Comparison of ENCODE assay signal across 14 cellular contexts in the genomic region with DNA sequence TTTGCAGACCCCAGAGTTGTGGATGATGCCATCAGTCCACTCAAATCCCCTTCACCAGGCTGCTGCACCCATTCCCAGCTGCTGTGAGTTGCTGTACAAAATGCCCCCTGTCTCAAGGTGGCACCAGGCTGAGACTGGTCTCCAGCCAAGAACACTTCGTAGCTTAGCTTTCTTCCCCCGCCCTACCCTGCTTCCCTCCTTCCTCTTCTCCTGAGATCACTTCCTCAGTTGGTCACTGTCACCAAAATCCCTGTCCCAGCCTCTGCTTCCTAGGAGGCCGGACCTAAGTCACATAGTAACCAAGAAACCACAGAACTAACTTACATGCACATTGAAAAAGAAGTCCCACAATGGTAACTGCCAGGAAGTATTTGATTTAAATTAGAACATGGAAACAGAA. TPM values are rescaled to one million over a fixed set of nuclear protein-coding genes. Genes with fewer than 3 reads are reported as not detected.
A peak's percentile ranks its signal among the peaks of the same experiment; 100 is the strongest.
DNase-seq lines count a peak whose midpoint lies in the region; ATAC-seq and TF ChIP-seq lines count a peak whose summit lies in the region.
"Had no signal": no experiment of that assay in that cellular context is flagged by ENCODE, and none has a peak within 500 bp of the region (broad histone marks: within the 10 kb centered on the region; RNA-seq: fewer than 3 reads in every experiment).

No MANE protein-coding gene starts in this region.

- H3K36me3 ChIP-seq in right atrium auricular region = no peaks in the 10 kb centered on the region
- H3K36me3 ChIP-seq: vagina had no signal

- ATAC-seq in Right ventricle myocardium superior (ENCODE audit: poor library complexity) = peak; percentile 69
- peak; percentile 52 for ATAC-seq in left lobe of liver

- no peak overlapping the region for H3K27ac ChIP-seq in right atrium auricular region
- H3K27ac ChIP-seq: epithelial cell of prostate, vagina had no signal

- DNase-seq in Right ventricle myocardium superior (peak; percentile 46), right atrium auricular region (ENCODE audit: low spot score) (no peak), SKM-1 treated with dmso at 0.1 percent for 144 hours (lab: John Stamatoyannopoulos, UW; ENCODE audit: unreplicated experiment) (peak; percentile 80), left lobe of liver (ENCODE audit: low spot score) (no peak), inferior parietal cortex (ENCODE audit: extremely low spot score) (no peak), A172 (ENCODE audit: low spot score) (no peak), middle frontal gyrus (ENCODE audit: extremely low spot score, low spot score) (no peak), NCI-H82 treated with DMSO at 0.1 percent for 48 hours (lab: John Stamatoyannopoulos, UW; ENCODE audit: unreplicated experiment) (no peak)
- DNase-seq: activated CD4-positive, alpha-beta T cell treated with anti-CD3 and anti-CD28 coated beads, Interleukin-2, amount 50 U/mL, for 48 hours; caudate nucleus; NCI-H1694 treated with DMSO at 0.1 percent for 48 hours; NCI-H526 treated with DMSO at 0.1 percent for 48 hours had no signal

- no peak overlapping the region for H3K4me3 ChIP-seq in right atrium auricular region
- H3K4me3 ChIP-seq: vagina had no signal

- H3K4me1 ChIP-seq in right atrium auricular region = no peaks in the 10 kb centered on the region

- intact Hi-C loops in Right ventricle myocardium superior (cut with DNase I) = no loop called here

- no peaks in the 10 kb centered on the region for H3K27me3 ChIP-seq in right atrium auricular region
- H3K27me3 ChIP-seq: vagina had no signal

- no peak for TF ChIP-seq CTCF in right atrium auricular region (IDR thresholded peaks at IDR 0.05)

- peaks cover 0 to 6% of the 10 kb centered on the region in 2 donors for H3K9me3 ChIP-seq in right atrium auricular region
- H3K9me3 ChIP-seq: vagina had no signal

RNA-seq across cellular contexts. Expression of gene ARRB1, which starts 18.4 kb away (rescaled TPM):
- total RNA-seq in Right ventricle myocardium superior (24.6 TPM), right atrium auricular region (10 to 100 TPM; 19.4 to 22.9 TPM), left lobe of liver (9.3 TPM)
- total RNA-seq in A172 (2014; rRNA removed; shearing (Covaris generic)) = 18.4 and 22.2 TPM in 2 replicates

RNA-seq across cellular contexts. Expression of gene RPS3, which starts 29.5 kb away (rescaled TPM):
- total RNA-seq in Right ventricle myocardium superior (827 TPM), right atrium auricular region (100 to 1,000 TPM; 391 to 983 TPM), left lobe of liver (474 TPM)
- total RNA-seq in A172 (2014; rRNA removed; shearing (Covaris generic)) = 1,638 and 1,693 TPM in 2 replicates

Comparison
In these comparisons a context has a peak if more than half of its experiments do, and no peak if none do; other contexts are left out.
1. DNase-seq: peak in Right ventricle myocardium superior (single experiment) and SKM-1 treated with dmso at 0.1 percent for 144 hours (single experiment); none in right atrium auricular region (single experiment), left lobe of liver (single experiment), inferior parietal cortex (single experiment), A172 (single experiment), middle frontal gyrus (single experiment) and NCI-H82 treated with DMSO at 0.1 percent for 48 hours (single experiment).